ENCODE assay signal across 18 cellular contexts in the genomic region with DNA sequence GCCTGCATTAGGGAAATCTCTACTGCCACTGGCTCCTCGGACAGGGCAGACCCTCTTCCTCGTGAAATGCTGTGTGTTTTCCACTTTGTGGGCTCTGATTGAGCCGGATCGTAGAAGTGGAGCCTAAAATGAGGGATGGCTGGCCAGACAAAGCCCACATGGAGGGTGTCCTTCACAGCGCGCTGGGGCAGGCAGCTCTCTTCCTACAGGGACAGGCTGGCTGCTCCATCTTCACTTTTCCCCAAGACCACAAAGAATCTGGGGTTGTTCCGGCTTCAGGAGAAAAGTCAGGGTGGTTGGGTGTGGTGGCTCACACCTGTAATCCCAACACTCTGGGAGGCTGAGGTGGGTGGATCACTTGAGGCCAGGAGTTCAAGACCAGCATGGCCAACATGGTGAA.
DNase-seq lines count a peak whose midpoint lies in the region; ATAC-seq and TF ChIP-seq lines count a peak whose summit lies in the region.
"Had no signal": no experiment of that assay in that cellular context is flagged by ENCODE, and none has a peak within 500 bp of the region (broad histone marks: within the 10 kb centered on the region; RNA-seq: fewer than 3 reads in every experiment).

No MANE protein-coding gene starts in this region.

- TF ChIP-seq CTCF in sigmoid colon (IDR thresholded peaks at IDR 0.05) (no peak), type B pancreatic cell (conservative IDR thresholded peaks at IDR 0.05) (no peak)

- POLR2A ChIA-PET in activated naive CD8-positive, alpha-beta T cell treated with anti-CD3 and anti-CD28 coated beads, Interleukin-2, amount 10 ng/mL, durations not matched to agents 7 days and 5 days (lab: Charles Lee): no interaction called here

- no peaks in the 10 kb centered on the region for H3K9me3 ChIP-seq in sigmoid colon
- H3K9me3 ChIP-seq: BLaER1, Caco-2, HAP-1 had no signal

- H3K4me1 Mint-ChIP-seq in activated naive CD8-positive, alpha-beta T cell treated with anti-CD3 and anti-CD28 coated beads, Interleukin-2, amount 10 ng/mL, durations not matched to agents 7 days and 5 days: peaks cover 7% of the 10 kb centered on the region
- H3K4me1 Mint-ChIP-seq in activated naive CD8-positive, alpha-beta T cell treated with anti-CD3 and anti-CD28 coated beads for 36 hours: no peaks in the 10 kb centered on the region
- H3K4me1 Mint-ChIP-seq in type B pancreatic cell (ENCODE audit: unreplicated experiment): peaks cover 23% of the 10 kb centered on the region
- H3K4me1 Mint-ChIP-seq: B cell; CD4-positive, CD25-positive, alpha-beta regulatory T cell had no signal

- no peak overlapping the region for H3K27ac ChIP-seq in sigmoid colon
- H3K27ac ChIP-seq: 22Rv1, BLaER1, C4-2B had no signal

- no peaks in the 10 kb centered on the region for H3K4me1 ChIP-seq in sigmoid colon
- H3K4me1 ChIP-seq: Caco-2, HAP-1 had no signal

- H3K27me3 Mint-ChIP-seq in activated naive CD8-positive, alpha-beta T cell treated with anti-CD3 and anti-CD28 coated beads, Interleukin-2, amount 10 ng/mL, durations not matched to agents 7 days and 5 days: no peaks in the 10 kb centered on the region
- no peaks in the 10 kb centered on the region for H3K27me3 Mint-ChIP-seq in activated naive CD8-positive, alpha-beta T cell treated with anti-CD3 and anti-CD28 coated beads for 36 hours
- no peaks in the 10 kb centered on the region for H3K27me3 Mint-ChIP-seq in type B pancreatic cell
- H3K27me3 Mint-ChIP-seq: B cell; CD4-positive, CD25-positive, alpha-beta regulatory T cell had no signal

- DNase-seq in activated naive CD8-positive, alpha-beta T cell treated with anti-CD3 and anti-CD28 coated beads, Interleukin-2, amount 10 ng/mL, durations not matched to agents 7 days and 5 days: peak; percentile 17
- DNase-seq in activated naive CD8-positive, alpha-beta T cell treated with anti-CD3 and anti-CD28 coated beads for 36 hours: no peak
- peak; percentile 39 for DNase-seq in sigmoid colon
- DNase-seq in type B pancreatic cell (ENCODE audit: extremely low spot score, unreplicated experiment): peak; percentile 31
- DNase-seq in NCI-H2029 (lab: John Stamatoyannopoulos, UW): no peak
- DNase-seq: CD4-positive, CD25-positive, alpha-beta regulatory T cell; CD8-positive, alpha-beta T cell; DMS153; DND-41; HFFc6 had no signal

- H3K4me3 Mint-ChIP-seq in activated naive CD8-positive, alpha-beta T cell treated with anti-CD3 and anti-CD28 coated beads, Interleukin-2, amount 10 ng/mL, durations not matched to agents 7 days and 5 days: peak overlapping the region; percentile 28
- no peak overlapping the region for H3K4me3 Mint-ChIP-seq in activated naive CD8-positive, alpha-beta T cell treated with anti-CD3 and anti-CD28 coated beads for 36 hours
- no peak overlapping the region for H3K4me3 Mint-ChIP-seq in type B pancreatic cell
- H3K4me3 Mint-ChIP-seq: B cell; CD4-positive, CD25-positive, alpha-beta regulatory T cell; CD8-positive, alpha-beta T cell; GM23338; HFFc6 had no signal

- intact Hi-C loops in sigmoid colon (cut with DNase I): no loop called here

- no peak for ATAC-seq in activated naive CD8-positive, alpha-beta T cell treated with anti-CD3 and anti-CD28 coated beads, Interleukin-2, amount 10 ng/mL, durations not matched to agents 7 days and 5 days (ENCODE audit: low read depth)
- ATAC-seq in GM18873 (IDR thresholded peaks at IDR 0.05; ENCODE audit: low FRiP score, unreplicated experiment): no peak
- ATAC-seq: CD8-positive, alpha-beta T cell; GM23338 had no signal

- TF ChIP-seq EP300 in sigmoid colon (IDR thresholded peaks at IDR 0.05): no peak

- TF ChIP-seq POLR2A in sigmoid colon (IDR thresholded peaks at IDR 0.05): no peak

- H3K4me3 ChIP-seq in sigmoid colon: no peak overlapping the region
- H3K4me3 ChIP-seq: BLaER1, GM23338, HAP-1 had no signal

- no peak overlapping the region for H3K27ac Mint-ChIP-seq in activated naive CD8-positive, alpha-beta T cell treated with anti-CD3 and anti-CD28 coated beads, Interleukin-2, amount 10 ng/mL, durations not matched to agents 7 days and 5 days
- no peak overlapping the region for H3K27ac Mint-ChIP-seq in activated naive CD8-positive, alpha-beta T cell treated with anti-CD3 and anti-CD28 coated beads for 36 hours
- H3K27ac Mint-ChIP-seq in type B pancreatic cell: no peak overlapping the region
- H3K27ac Mint-ChIP-seq: B cell; CD4-positive, CD25-positive, alpha-beta regulatory T cell; CD8-positive, alpha-beta T cell; GM23338; HFFc6 had no signal

- whole genome bisulfite sequencing in sigmoid colon, 2 donors: 82 to 95% methylated on average over 7 of the region's 7 CpGs

- no peaks in the 10 kb centered on the region for H3K36me3 ChIP-seq in sigmoid colon
- H3K36me3 ChIP-seq: BLaER1, HAP-1 had no signal

- H3K36me3 Mint-ChIP-seq in activated naive CD8-positive, alpha-beta T cell treated with anti-CD3 and anti-CD28 coated beads, Interleukin-2, amount 10 ng/mL, durations not matched to agents 7 days and 5 days: no peaks in the 10 kb centered on the region
- H3K36me3 Mint-ChIP-seq in activated naive CD8-positive, alpha-beta T cell treated with anti-CD3 and anti-CD28 coated beads for 36 hours: no peaks in the 10 kb centered on the region
- no peaks in the 10 kb centered on the region for H3K36me3 Mint-ChIP-seq in type B pancreatic cell
- H3K36me3 Mint-ChIP-seq: CD4-positive, CD25-positive, alpha-beta regulatory T cell; CD8-positive, alpha-beta T cell had no signal

- H3K9me3 Mint-ChIP-seq in activated naive CD8-positive, alpha-beta T cell treated with anti-CD3 and anti-CD28 coated beads, Interleukin-2, amount 10 ng/mL, durations not matched to agents 7 days and 5 days: no peaks in the 10 kb centered on the region
- H3K9me3 Mint-ChIP-seq in activated naive CD8-positive, alpha-beta T cell treated with anti-CD3 and anti-CD28 coated beads for 36 hours: no peaks in the 10 kb centered on the region
- H3K9me3 Mint-ChIP-seq in type B pancreatic cell: no peaks in the 10 kb centered on the region
- H3K9me3 Mint-ChIP-seq: CD4-positive, CD25-positive, alpha-beta regulatory T cell; CD8-positive, alpha-beta T cell; GM23338; HFFc6 had no signal

- H3K27me3 ChIP-seq in sigmoid colon: no peaks in the 10 kb centered on the region
- H3K27me3 ChIP-seq: BLaER1 had no signal

Comparison
In these comparisons a context has a peak if more than half of its experiments do, and no peak if none do; other contexts are left out.
1. DNase-seq: peak in activated naive CD8-positive, alpha-beta T cell treated with anti-CD3 and anti-CD28 coated beads, Interleukin-2, amount 10 ng/mL, durations not matched to agents 7 days and 5 days (single experiment), sigmoid colon (single experiment) and type B pancreatic cell (single experiment); none in activated naive CD8-positive, alpha-beta T cell treated with anti-CD3 and anti-CD28 coated beads for 36 hours (single experiment) and NCI-H2029 (single experiment).